1 cellular context compared by ENCODE assay signal in genomic region chr6:35498407-35499045, GRCh38.
TF ChIP-seq lines count a peak whose summit lies in the region.

No MANE protein-coding gene starts in this region.

TF ChIP-seq in H1, 55 proteins besides CTCF, POLR2A, EP300 and RAD21:
- TF ChIP-seq, protein P1, sequence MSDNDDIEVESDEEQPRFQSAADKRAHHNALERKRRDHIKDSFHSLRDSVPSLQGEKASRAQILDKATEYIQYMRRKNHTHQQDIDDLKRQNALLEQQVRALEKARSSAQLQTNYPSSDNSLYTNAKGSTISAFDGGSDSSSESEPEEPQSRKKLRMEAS (IDR thresholded peaks at IDR 0.05): peak; percentile 88
- no peak for TF ChIP-seq JUND (IDR thresholded peaks at IDR 0.05; ENCODE audit: low read length)
